Comparison of ENCODE assay signal across 11 cellular contexts in genomic region chr4:111066001-111066400, GRCh38.
"Had no signal": no experiment of that assay in that cellular context is flagged by ENCODE, and none has a peak within 500 bp of the region (broad histone marks: within the 10 kb centered on the region; RNA-seq: fewer than 3 reads in every experiment).

No MANE protein-coding gene starts in this region.

- H3K9me3 Mint-ChIP-seq: activated CD8-positive, alpha-beta T cell treated with anti-CD3 and anti-CD28 coated beads for 36 hours; nephron progenitor cell had no signal

- H3K4me3 Mint-ChIP-seq: activated CD4-positive, alpha-beta T cell treated with anti-CD3 and anti-CD28 coated beads for 36 hours; activated CD8-positive, alpha-beta T cell treated with anti-CD3 and anti-CD28 coated beads for 36 hours; immature natural killer cell; nephron progenitor cell had no signal

- DNase-seq: activated CD4-positive, alpha-beta T cell treated with anti-CD3 and anti-CD28 coated beads for 36 hours; activated CD8-positive, alpha-beta memory T cell treated with anti-CD3 and anti-CD28 coated beads, Interleukin-2, amount 50 U/mL, for 4 hours; activated CD8-positive, alpha-beta T cell treated with anti-CD3 and anti-CD28 coated beads for 36 hours; aorta; colonic mucosa; immature natural killer cell; nephron progenitor cell; stomach; SW 1271; T1000 had no signal

- H3K27ac Mint-ChIP-seq: activated CD4-positive, alpha-beta T cell treated with anti-CD3 and anti-CD28 coated beads for 36 hours; activated CD8-positive, alpha-beta T cell treated with anti-CD3 and anti-CD28 coated beads for 36 hours; immature natural killer cell; nephron progenitor cell had no signal

- H3K4me1 Mint-ChIP-seq: activated CD4-positive, alpha-beta T cell treated with anti-CD3 and anti-CD28 coated beads for 36 hours; immature natural killer cell had no signal

- H3K4me3 ChIP-seq: colonic mucosa, stomach had no signal

- H3K36me3 ChIP-seq: colonic mucosa, stomach had no signal

- H3K27me3 Mint-ChIP-seq: activated CD4-positive, alpha-beta T cell treated with anti-CD3 and anti-CD28 coated beads for 36 hours; activated CD8-positive, alpha-beta T cell treated with anti-CD3 and anti-CD28 coated beads for 36 hours had no signal

- H3K36me3 Mint-ChIP-seq: immature natural killer cell had no signal

- ATAC-seq: activated CD4-positive, alpha-beta T cell treated with anti-CD3 and anti-CD28 coated beads for 36 hours; activated CD8-positive, alpha-beta T cell treated with anti-CD3 and anti-CD28 coated beads for 36 hours; left lobe of liver had no signal

- H3K27me3 ChIP-seq: colonic mucosa, stomach had no signal
